ENCODE assay signal across 21 cellular contexts in genomic region chr13:71880753-71881541, GRCh38. TPM values are rescaled to one million over a fixed set of nuclear protein-coding genes. Genes with fewer than 3 reads are reported as not detected.
A peak's percentile ranks its signal among the peaks of the same experiment; 100 is the strongest.
DNase-seq lines count a peak whose midpoint lies in the region; ATAC-seq, FAIRE-seq and TF ChIP-seq lines count a peak whose summit lies in the region.
"Had no signal": no experiment of that assay in that cellular context is flagged by ENCODE, and none has a peak within 500 bp of the region (broad histone marks: within the 10 kb centered on the region; RNA-seq: fewer than 3 reads in every experiment).

No MANE protein-coding gene starts in this region.

- peaks cover 12% of the 10 kb centered on the region for H3K9me3 Mint-ChIP-seq in progenitor cell of endocrine pancreas (ENCODE audit: low read depth)
- H3K9me3 Mint-ChIP-seq in stimulated activated naive B cell treated with anti-CD40 and anti-IgM and Interleukin-4, amounts not matched to agents 10 μg/mL and 1 μg/mL and 100 μg/mL, for 72 hours: no peaks in the 10 kb centered on the region
- H3K9me3 Mint-ChIP-seq: activated naive CD4-positive, alpha-beta T cell treated with anti-CD3 and anti-CD28 coated beads, Interleukin-2, amount 10 ng/mL, durations not matched to agents 7 days and 5 days had no signal

- H3K4me3 Mint-ChIP-seq in progenitor cell of endocrine pancreas (ENCODE audit: low read depth): no peak overlapping the region
- H3K4me3 Mint-ChIP-seq in stimulated activated naive B cell treated with anti-CD40 and anti-IgM and Interleukin-4, amounts not matched to agents 10 μg/mL and 1 μg/mL and 100 μg/mL, for 72 hours: no peak overlapping the region
- H3K4me3 Mint-ChIP-seq: activated CD8-positive, alpha-beta T cell treated with anti-CD3 and anti-CD28 coated beads for 36 hours; activated naive CD4-positive, alpha-beta T cell treated with anti-CD3 and anti-CD28 coated beads, Interleukin-2, amount 10 ng/mL, durations not matched to agents 7 days and 5 days; activated T-cell treated with anti-CD3 and anti-CD28 coated beads, Interleukin-2, amount 50 U/mL, for 4 hours; B cell had no signal

- H3K4me1 ChIP-seq in ES-I3 (ENCODE audit: insufficient read depth, low read length): peaks cover 32% of the 10 kb centered on the region
- H3K4me1 ChIP-seq: ascending aorta had no signal

- H3K9ac ChIP-seq in ES-I3 (ENCODE audit: low read depth, low read length): peak overlapping the region; percentile 2; the same call in 1 of the 2 replicates
- H3K9ac ChIP-seq: GM23248 had no signal

- ATAC-seq in stimulated activated naive B cell treated with anti-CD40 and anti-IgM and Interleukin-4, amounts not matched to agents 10 μg/mL and 1 μg/mL and 100 μg/mL, for 72 hours (replicated peaks): no peak
- ATAC-seq: activated CD8-positive, alpha-beta T cell treated with anti-CD3 and anti-CD28 coated beads for 36 hours; activated T-cell treated with anti-CD3 and anti-CD28 coated beads, Interleukin-2, amount 50 U/mL, for 4 hours had no signal

- H3K9me3 ChIP-seq in ES-I3 (ENCODE audit: control insufficient read depth, insufficient read depth, low read length): no peaks in the 10 kb centered on the region
- H3K9me3 ChIP-seq: ascending aorta had no signal

- H3K36me3 Mint-ChIP-seq in progenitor cell of endocrine pancreas (ENCODE audit: insufficient read depth): peaks cover 4% of the 10 kb centered on the region
- no peaks in the 10 kb centered on the region for H3K36me3 Mint-ChIP-seq in stimulated activated naive B cell treated with anti-CD40 and anti-IgM and Interleukin-4, amounts not matched to agents 10 μg/mL and 1 μg/mL and 100 μg/mL, for 72 hours
- H3K36me3 Mint-ChIP-seq: activated naive CD4-positive, alpha-beta T cell treated with anti-CD3 and anti-CD28 coated beads, Interleukin-2, amount 10 ng/mL, durations not matched to agents 7 days and 5 days had no signal

- FAIRE-seq in RCC 7860 (lab: Jason Lieb, UNC): no peak
- FAIRE-seq: colon, frontal cortex, HTR-8/SVneo had no signal

- H3K36me3 ChIP-seq in ES-I3 (ENCODE audit: insufficient read depth, low read length): no peaks in the 10 kb centered on the region
- H3K36me3 ChIP-seq: ascending aorta, left ventricle myocardium inferior had no signal

- peak overlapping the region; percentile 11 for H3K27ac Mint-ChIP-seq in progenitor cell of endocrine pancreas
- no peak overlapping the region for H3K27ac Mint-ChIP-seq in stimulated activated naive B cell treated with anti-CD40 and anti-IgM and Interleukin-4, amounts not matched to agents 10 μg/mL and 1 μg/mL and 100 μg/mL, for 72 hours
- H3K27ac Mint-ChIP-seq: activated CD8-positive, alpha-beta T cell treated with anti-CD3 and anti-CD28 coated beads for 36 hours; activated naive CD4-positive, alpha-beta T cell treated with anti-CD3 and anti-CD28 coated beads, Interleukin-2, amount 10 ng/mL, durations not matched to agents 7 days and 5 days; B cell had no signal

- H3K4me1 Mint-ChIP-seq in progenitor cell of endocrine pancreas (ENCODE audit: low read depth): peaks cover 33% of the 10 kb centered on the region
- no peaks in the 10 kb centered on the region for H3K4me1 Mint-ChIP-seq in stimulated activated naive B cell treated with anti-CD40 and anti-IgM and Interleukin-4, amounts not matched to agents 10 μg/mL and 1 μg/mL and 100 μg/mL, for 72 hours
- H3K4me1 Mint-ChIP-seq: B cell had no signal

- no peak for TF ChIP-seq CTCF in progenitor cell of endocrine pancreas (IDR thresholded peaks at IDR 0.05; ENCODE audit: unreplicated experiment)

- no peaks in the 10 kb centered on the region for H3K27me3 Mint-ChIP-seq in progenitor cell of endocrine pancreas
- no peaks in the 10 kb centered on the region for H3K27me3 Mint-ChIP-seq in stimulated activated naive B cell treated with anti-CD40 and anti-IgM and Interleukin-4, amounts not matched to agents 10 μg/mL and 1 μg/mL and 100 μg/mL, for 72 hours
- H3K27me3 Mint-ChIP-seq: activated CD8-positive, alpha-beta T cell treated with anti-CD3 and anti-CD28 coated beads for 36 hours; activated naive CD4-positive, alpha-beta T cell treated with anti-CD3 and anti-CD28 coated beads, Interleukin-2, amount 10 ng/mL, durations not matched to agents 7 days and 5 days; B cell had no signal

- peak; percentile 62 for DNase-seq in RCC 7860 (ENCODE audit: low spot score)
- peak; percentile 0 for DNase-seq in fibroblast of peridontal ligament (ENCODE audit: extremely low read depth)
- DNase-seq in progenitor cell of endocrine pancreas (ENCODE audit: low spot score, unreplicated experiment): no peak
- DNase-seq in NAMALWA (ENCODE audit: low spot score): no peak
- no peak for DNase-seq in activated CD8-positive, alpha-beta memory T cell treated with anti-CD3 and anti-CD28 coated beads for 24 hours
- DNase-seq in stimulated activated naive B cell treated with anti-CD40 and anti-IgM and Interleukin-4, amounts not matched to agents 10 μg/mL and 1 μg/mL and 100 μg/mL, for 72 hours: no peak
- DNase-seq: activated CD8-positive, alpha-beta T cell treated with anti-CD3 and anti-CD28 coated beads for 36 hours; activated naive CD4-positive, alpha-beta T cell treated with anti-CD3 and anti-CD28 coated beads, Interleukin-2, amount 10 ng/mL, durations not matched to agents 7 days and 5 days; activated T-cell treated with anti-CD3 and anti-CD28 coated beads, Interleukin-2, amount 50 U/mL, for 4 hours; COR-L47; GM23248; left ventricle myocardium inferior; NCI-H1436 treated with DMSO at 0.1 percent for 48 hours; stimulated activated naive CD4-positive, alpha-beta T cell had no signal

RNA-seq across cellular contexts. Expression of gene DACH1, which starts 13.9 kb away (rescaled TPM):
- 34.3 and 37.1 TPM in 2 replicates for total RNA-seq in progenitor cell of endocrine pancreas
- total RNA-seq: activated CD8-positive, alpha-beta T cell treated with anti-CD3 and anti-CD28 coated beads for 36 hours; ascending aorta; B cell; GM23248; T-helper 2 cell treated with Interferon-gamma antibody and Interleukin-4, amounts not matched to agents 100 ng/mL and 5 ng/mL, for 36 hours had no signal

Comparison
In these comparisons a context has a peak if more than half of its experiments do, and no peak if none do; other contexts are left out.
1. DNase-seq: peak in RCC 7860 (single experiment) and fibroblast of peridontal ligament (single experiment); none in progenitor cell of endocrine pancreas (single experiment), NAMALWA (single experiment), activated CD8-positive, alpha-beta memory T cell treated with anti-CD3 and anti-CD28 coated beads for 24 hours (single experiment) and stimulated activated naive B cell treated with anti-CD40 and anti-IgM and Interleukin-4, amounts not matched to agents 10 μg/mL and 1 μg/mL and 100 μg/mL, for 72 hours (single experiment).